Comparison of ENCODE assay signal across 8 cellular contexts in genomic region chr14:24368215-24368561, GRCh38. TPM values are rescaled to one million over a fixed set of nuclear protein-coding genes. Genes with fewer than 3 reads are reported as not detected.
DNase-seq lines count a peak whose midpoint lies in the region; ATAC-seq and TF ChIP-seq lines count a peak whose summit lies in the region.

No MANE protein-coding gene starts in this region.

- peak overlapping the region; percentile 94 for H3K9ac ChIP-seq in skeletal muscle satellite cell (ENCODE audit: low read depth, low read length)

- H3K27ac Mint-ChIP-seq in T-helper 17 cell = no peak overlapping the region
- peak overlapping the region; percentile 94 for H3K27ac Mint-ChIP-seq in glutamatergic neuron (ENCODE audit: unreplicated experiment)
- H3K27ac Mint-ChIP-seq in activated CD8-positive, alpha-beta memory T cell treated with anti-CD3 and anti-CD28 coated beads, Interleukin-2, amount 10 ng/mL, durations not matched to agents 7 days and 5 days = no peak overlapping the region

- peak overlapping the region; percentile 85 for H3K4me3 ChIP-seq in skeletal muscle satellite cell (ENCODE audit: low read length)

- no peaks in the 10 kb centered on the region for H3K36me3 ChIP-seq in skeletal muscle satellite cell (ENCODE audit: insufficient read depth, low read length)

- H3K4me2 ChIP-seq in skeletal muscle satellite cell (ENCODE audit: low read length) = peak overlapping the region; percentile 90

- H3K4me1 Mint-ChIP-seq in T-helper 17 cell (peaks cover 27% of the 10 kb centered on the region), glutamatergic neuron (ENCODE audit: low read depth, unreplicated experiment) (peaks cover 7% of the 10 kb centered on the region)
- H3K4me1 Mint-ChIP-seq in activated CD8-positive, alpha-beta memory T cell treated with anti-CD3 and anti-CD28 coated beads, Interleukin-2, amount 10 ng/mL, durations not matched to agents 7 days and 5 days = peaks cover 24% of the 10 kb centered on the region

- H3K4me3 Mint-ChIP-seq in T-helper 17 cell (peak overlapping the region; percentile 83), glutamatergic neuron (ENCODE audit: unreplicated experiment) (peak overlapping the region; percentile 95)
- H3K4me3 Mint-ChIP-seq in activated CD8-positive, alpha-beta memory T cell treated with anti-CD3 and anti-CD28 coated beads, Interleukin-2, amount 10 ng/mL, durations not matched to agents 7 days and 5 days = no peak overlapping the region

- H3K4me1 ChIP-seq in skeletal muscle satellite cell (ENCODE audit: control insufficient read depth, insufficient read depth, low read length) = peaks cover 36% of the 10 kb centered on the region

- CTCF ChIA-PET in activated CD8-positive, alpha-beta memory T cell treated with anti-CD3 and anti-CD28 coated beads, Interleukin-2, amount 10 ng/mL, durations not matched to agents 7 days and 5 days (lab: Charles Lee) = no interaction called here

- H3K27me3 ChIP-seq in skeletal muscle satellite cell (ENCODE audit: control insufficient read depth, insufficient read depth, low read length) = no peaks in the 10 kb centered on the region

- no peaks in the 10 kb centered on the region for H3K36me3 Mint-ChIP-seq in T-helper 17 cell (ENCODE audit: low read depth)
- H3K36me3 Mint-ChIP-seq in glutamatergic neuron (ENCODE audit: unreplicated experiment) = no peaks in the 10 kb centered on the region
- H3K36me3 Mint-ChIP-seq in activated CD8-positive, alpha-beta memory T cell treated with anti-CD3 and anti-CD28 coated beads, Interleukin-2, amount 10 ng/mL, durations not matched to agents 7 days and 5 days = no peaks in the 10 kb centered on the region

- ATAC-seq in T-helper 17 cell = no peak
- ATAC-seq in HG02610 (IDR thresholded peaks at IDR 0.05; ENCODE audit: unreplicated experiment) = no peak
- no peak for ATAC-seq in activated CD8-positive, alpha-beta memory T cell treated with anti-CD3 and anti-CD28 coated beads, Interleukin-2, amount 10 ng/mL, durations not matched to agents 7 days and 5 days
- ATAC-seq in HG02642 (IDR thresholded peaks at IDR 0.05; ENCODE audit: poor library complexity, unreplicated experiment) = no peak

- H3K9me3 ChIP-seq in T-helper 17 cell (ENCODE audit: control insufficient read depth, low read length, poor library complexity, severe bottlenecking) (no peaks in the 10 kb centered on the region), skeletal muscle satellite cell (replicated peaks; ENCODE audit: low read length) (no peaks in the 10 kb centered on the region)

- DNase-seq in GM20000 (ENCODE audit: low spot score) (peak; percentile 60), T-helper 17 cell (no peak), glutamatergic neuron (peak; percentile 33), cerebellar nuclear complex (lab: John Stamatoyannopoulos, UW) (no peak)
- no peak for DNase-seq in activated CD8-positive, alpha-beta memory T cell treated with anti-CD3 and anti-CD28 coated beads, Interleukin-2, amount 10 ng/mL, durations not matched to agents 7 days and 5 days

- TF ChIP-seq CTCF in GM20000 (IDR thresholded peaks at IDR 0.05; ENCODE audit: extremely low read depth, missing control alignments) (no peak), glutamatergic neuron (IDR thresholded peaks at IDR 0.05; ENCODE audit: partially characterized antibody, unreplicated experiment) (no peak)

- H3K27me3 Mint-ChIP-seq in T-helper 17 cell (peaks cover 45% of the 10 kb centered on the region), glutamatergic neuron (ENCODE audit: unreplicated experiment) (peaks cover 6% of the 10 kb centered on the region)
- H3K27me3 Mint-ChIP-seq in activated CD8-positive, alpha-beta memory T cell treated with anti-CD3 and anti-CD28 coated beads, Interleukin-2, amount 10 ng/mL, durations not matched to agents 7 days and 5 days = peaks cover 50% of the 10 kb centered on the region

- peaks cover 8% of the 10 kb centered on the region for H3K9me3 Mint-ChIP-seq in glutamatergic neuron (ENCODE audit: unreplicated experiment)
- H3K9me3 Mint-ChIP-seq in activated CD8-positive, alpha-beta memory T cell treated with anti-CD3 and anti-CD28 coated beads, Interleukin-2, amount 10 ng/mL, durations not matched to agents 7 days and 5 days (ENCODE audit: low read depth) = no peaks in the 10 kb centered on the region

RNA-seq across cellular contexts. Expression of gene NFATC4, which starts 0.2 kb away (rescaled TPM):
- total RNA-seq in T-helper 17 cell = not detected
- total RNA-seq in glutamatergic neuron (ENCODE audit: unreplicated experiment) = 11.4 TPM
- 23.3 and 24.9 TPM in 2 replicates for total RNA-seq in skeletal muscle satellite cell (2012; rRNA removed)
- total RNA-seq in activated CD8-positive, alpha-beta memory T cell treated with anti-CD3 and anti-CD28 coated beads, Interleukin-2, amount 10 ng/mL, durations not matched to agents 7 days and 5 days = 1 to 10 TPM in 1 of 2 experiments, not detected in 1; 1.3 TPM

RNA-seq across cellular contexts. Expression of gene RIPK3, which starts 28.4 kb away (rescaled TPM):
- total RNA-seq in T-helper 17 cell = 10 to 100 TPM; 22.7 to 26.1 TPM
- not detected for total RNA-seq in glutamatergic neuron (ENCODE audit: unreplicated experiment)
- total RNA-seq in skeletal muscle satellite cell (2012; rRNA removed) = 0.22 and 0.51 TPM in 2 replicates
- 10 to 100 TPM; 22.9 to 29.4 TPM for total RNA-seq in activated CD8-positive, alpha-beta memory T cell treated with anti-CD3 and anti-CD28 coated beads, Interleukin-2, amount 10 ng/mL, durations not matched to agents 7 days and 5 days

RNA-seq across cellular contexts. Expression of gene NYNRIN, which starts 30.6 kb away (rescaled TPM):
- under 1 TPM in 1 of 2 donors, not detected in 1; 0.22 TPM for total RNA-seq in T-helper 17 cell
- total RNA-seq in glutamatergic neuron (ENCODE audit: unreplicated experiment) = 33.5 TPM
- total RNA-seq in skeletal muscle satellite cell (2012; rRNA removed) = 1.3 and 1.8 TPM in 2 replicates
- under 1 TPM; 0.05 to 0.50 TPM for total RNA-seq in activated CD8-positive, alpha-beta memory T cell treated with anti-CD3 and anti-CD28 coated beads, Interleukin-2, amount 10 ng/mL, durations not matched to agents 7 days and 5 days

RNA-seq across cellular contexts. Expression of gene ADCY4, which starts 33.3 kb away (rescaled TPM):
- total RNA-seq in T-helper 17 cell = 1 to 10 TPM; 5.4 to 7.9 TPM
- total RNA-seq in glutamatergic neuron (ENCODE audit: unreplicated experiment) = not detected
- total RNA-seq in skeletal muscle satellite cell (2012; rRNA removed) = 1.7 and 5.1 TPM in 2 replicates
- total RNA-seq in activated CD8-positive, alpha-beta memory T cell treated with anti-CD3 and anti-CD28 coated beads, Interleukin-2, amount 10 ng/mL, durations not matched to agents 7 days and 5 days = 1 to 10 TPM; 1.6 to 3.4 TPM

RNA-seq across cellular contexts. Expression of gene LTB4R, which starts 56.9 kb away (rescaled TPM):
- total RNA-seq in T-helper 17 cell = 10 to 100 TPM; 21.5 to 23.1 TPM
- total RNA-seq in glutamatergic neuron (ENCODE audit: unreplicated experiment) = 7.1 TPM
- total RNA-seq in skeletal muscle satellite cell (2012; rRNA removed) = 0.66 and 2.0 TPM in 2 replicates
- total RNA-seq in activated CD8-positive, alpha-beta memory T cell treated with anti-CD3 and anti-CD28 coated beads, Interleukin-2, amount 10 ng/mL, durations not matched to agents 7 days and 5 days = 10 to 100 TPM; 15.6 to 32.5 TPM

Comparison
In these comparisons a context has a peak if more than half of its experiments do, and no peak if none do; other contexts are left out.
1. DNase-seq: peak in GM20000 (single experiment) and glutamatergic neuron (single experiment); none in T-helper 17 cell (0 of 3), cerebellar nuclear complex (0 of 2) and activated CD8-positive, alpha-beta memory T cell treated with anti-CD3 and anti-CD28 coated beads, Interleukin-2, amount 10 ng/mL, durations not matched to agents 7 days and 5 days (single experiment).
2. RNA of gene RIPK3, which starts 28.4 kb away (total RNA-seq): 22.9 to 29.4 TPM in activated CD8-positive, alpha-beta memory T cell treated with anti-CD3 and anti-CD28 coated beads, Interleukin-2, amount 10 ng/mL, durations not matched to agents 7 days and 5 days and 22.7 to 26.1 TPM in T-helper 17 cell; not detected in glutamatergic neuron (single experiment); every median in the first group is over 10 times any median in the second.
3. RNA of gene NYNRIN, which starts 30.6 kb away (total RNA-seq): 33.5 TPM in glutamatergic neuron (single experiment); 0.05 to 0.50 TPM in activated CD8-positive, alpha-beta memory T cell treated with anti-CD3 and anti-CD28 coated beads, Interleukin-2, amount 10 ng/mL, durations not matched to agents 7 days and 5 days and 0.22 TPM in T-helper 17 cell; every median in the first group is over 10 times any median in the second.